In genomic region chr17:64006361-64007088, GRCh38 we compare ENCODE assay signal across 1 cellular context.
TF ChIP-seq lines count a peak whose summit lies in the region.

No MANE protein-coding gene starts in this region.

TF ChIP-seq in HepG2, 621 proteins besides CTCF, POLR2A, EP300 and RAD21 (continued from another document and continues in another):
- no peak for TF ChIP-seq CENPX (CRISPR knock-in tag; IDR thresholded peaks at IDR 0.05)
- TF ChIP-seq JUND (CRISPR knock-in tag; IDR thresholded peaks at IDR 0.05): no peak
- TF ChIP-seq HDAC1 (CRISPR knock-in tag; IDR thresholded peaks at IDR 0.05): 0 out of 2 replicates have a peak, but pooled peaks have one; percentile 23
- no peak for TF ChIP-seq NR3C1 (CRISPR knock-in tag; IDR thresholded peaks at IDR 0.05)
- no peak for TF ChIP-seq CSRNP2 (CRISPR knock-in tag; conservative IDR thresholded peaks at IDR 0.05; ENCODE audit: low read depth)
- TF ChIP-seq TOPORS (CRISPR knock-in tag; IDR thresholded peaks at IDR 0.05): no peak
- TF ChIP-seq, protein P1, sequence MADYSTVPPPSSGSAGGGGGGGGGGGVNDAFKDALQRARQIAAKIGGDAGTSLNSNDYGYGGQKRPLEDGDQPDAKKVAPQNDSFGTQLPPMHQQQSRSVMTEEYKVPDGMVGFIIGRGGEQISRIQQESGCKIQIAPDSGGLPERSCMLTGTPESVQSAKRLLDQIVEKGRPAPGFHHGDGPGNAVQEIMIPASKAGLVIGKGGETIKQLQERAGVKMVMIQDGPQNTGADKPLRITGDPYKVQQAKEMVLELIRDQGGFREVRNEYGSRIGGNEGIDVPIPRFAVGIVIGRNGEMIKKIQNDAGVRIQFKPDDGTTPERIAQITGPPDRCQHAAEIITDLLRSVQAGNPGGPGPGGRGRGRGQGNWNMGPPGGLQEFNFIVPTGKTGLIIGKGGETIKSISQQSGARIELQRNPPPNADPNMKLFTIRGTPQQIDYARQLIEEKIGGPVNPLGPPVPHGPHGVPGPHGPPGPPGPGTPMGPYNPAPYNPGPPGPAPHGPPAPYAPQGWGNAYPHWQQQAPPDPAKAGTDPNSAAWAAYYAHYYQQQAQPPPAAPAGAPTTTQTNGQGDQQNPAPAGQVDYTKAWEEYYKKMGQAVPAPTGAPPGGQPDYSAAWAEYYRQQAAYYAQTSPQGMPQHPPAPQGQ (CRISPR knock-in tag; IDR thresholded peaks at IDR 0.05; ENCODE audit: borderline replicate concordance): no peak
- no peak for TF ChIP-seq ZBTB3 (CRISPR knock-in tag; IDR thresholded peaks at IDR 0.05; ENCODE audit: borderline replicate concordance, low read depth)
- 0 out of 2 replicates have a peak, but pooled peaks have one; percentile 53 for TF ChIP-seq ZNF143 (CRISPR knock-in tag; IDR thresholded peaks at IDR 0.05)
- no peak for TF ChIP-seq ADNP (CRISPR knock-in tag; IDR thresholded peaks at IDR 0.05)
- TF ChIP-seq, protein P2, sequence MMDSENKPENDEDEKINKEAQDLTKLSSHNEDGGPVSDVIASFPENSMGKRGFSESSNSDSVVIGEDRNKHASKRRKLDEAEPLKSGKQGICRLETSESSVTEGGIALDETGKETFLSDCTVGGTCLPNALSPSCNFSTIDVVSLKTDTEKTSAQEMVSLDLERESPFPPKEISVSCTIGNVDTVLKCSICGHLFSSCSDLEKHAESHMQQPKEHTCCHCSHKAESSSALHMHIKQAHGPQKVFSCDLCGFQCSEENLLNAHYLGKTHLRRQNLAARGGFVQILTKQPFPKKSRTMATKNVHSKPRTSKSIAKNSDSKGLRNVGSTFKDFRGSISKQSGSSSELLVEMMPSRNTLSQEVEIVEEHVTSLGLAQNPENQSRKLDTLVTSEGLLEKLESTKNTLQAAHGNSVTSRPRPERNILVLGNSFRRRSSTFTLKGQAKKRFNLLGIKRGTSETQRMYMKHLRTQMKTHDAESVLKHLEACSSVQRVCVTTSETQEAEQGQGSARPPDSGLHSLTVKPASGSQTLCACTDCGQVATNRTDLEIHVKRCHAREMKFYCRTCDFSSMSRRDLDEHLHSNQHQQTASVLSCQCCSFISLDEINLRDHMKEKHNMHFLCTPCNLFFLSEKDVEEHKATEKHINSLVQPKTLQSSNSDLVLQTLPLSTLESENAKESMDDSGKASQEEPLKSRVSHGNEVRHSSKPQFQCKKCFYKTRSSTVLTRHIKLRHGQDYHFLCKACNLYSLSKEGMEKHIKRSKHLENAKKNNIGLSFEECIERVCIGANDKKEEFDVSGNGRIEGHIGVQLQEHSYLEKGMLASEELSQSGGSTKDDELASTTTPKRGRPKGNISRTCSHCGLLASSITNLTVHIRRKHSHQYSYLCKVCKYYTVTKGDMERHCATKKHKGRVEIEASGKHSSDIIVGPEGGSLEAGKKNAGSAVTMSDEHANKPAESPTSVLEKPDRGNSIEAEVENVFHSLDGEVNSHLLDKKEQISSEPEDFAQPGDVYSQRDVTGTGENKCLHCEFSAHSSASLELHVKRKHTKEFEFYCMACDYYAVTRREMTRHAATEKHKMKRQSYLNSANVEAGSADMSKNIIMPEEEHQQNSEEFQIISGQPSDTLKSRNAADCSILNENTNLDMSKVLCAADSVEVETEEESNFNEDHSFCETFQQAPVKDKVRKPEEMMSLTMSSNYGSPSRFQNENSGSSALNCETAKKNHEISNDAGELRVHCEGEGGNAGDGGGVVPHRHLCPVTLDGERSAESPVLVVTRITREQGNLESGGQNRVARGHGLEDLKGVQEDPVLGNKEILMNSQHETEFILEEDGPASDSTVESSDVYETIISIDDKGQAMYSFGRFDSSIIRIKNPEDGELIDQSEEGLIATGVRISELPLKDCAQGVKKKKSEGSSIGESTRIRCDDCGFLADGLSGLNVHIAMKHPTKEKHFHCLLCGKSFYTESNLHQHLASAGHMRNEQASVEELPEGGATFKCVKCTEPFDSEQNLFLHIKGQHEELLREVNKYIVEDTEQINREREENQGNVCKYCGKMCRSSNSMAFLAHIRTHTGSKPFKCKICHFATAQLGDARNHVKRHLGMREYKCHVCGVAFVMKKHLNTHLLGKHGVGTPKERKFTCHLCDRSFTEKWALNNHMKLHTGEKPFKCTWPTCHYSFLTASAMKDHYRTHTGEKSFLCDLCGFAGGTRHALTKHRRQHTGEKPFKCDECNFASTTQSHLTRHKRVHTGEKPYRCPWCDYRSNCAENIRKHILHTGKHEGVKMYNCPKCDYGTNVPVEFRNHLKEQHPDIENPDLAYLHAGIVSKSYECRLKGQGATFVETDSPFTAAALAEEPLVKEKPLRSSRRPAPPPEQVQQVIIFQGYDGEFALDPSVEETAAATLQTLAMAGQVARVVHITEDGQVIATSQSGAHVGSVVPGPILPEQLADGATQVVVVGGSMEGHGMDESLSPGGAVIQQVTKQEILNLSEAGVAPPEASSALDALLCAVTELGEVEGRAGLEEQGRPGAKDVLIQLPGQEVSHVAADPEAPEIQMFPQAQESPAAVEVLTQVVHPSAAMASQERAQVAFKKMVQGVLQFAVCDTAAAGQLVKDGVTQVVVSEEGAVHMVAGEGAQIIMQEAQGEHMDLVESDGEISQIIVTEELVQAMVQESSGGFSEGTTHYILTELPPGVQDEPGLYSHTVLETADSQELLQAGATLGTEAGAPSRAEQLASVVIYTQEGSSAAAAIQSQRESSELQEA (CRISPR knock-in tag; IDR thresholded peaks at IDR 0.05; ENCODE audit: not compliant biosample characterization): no peak
- no peak for TF ChIP-seq SOX6 (IDR thresholded peaks at IDR 0.05)
- TF ChIP-seq SOX6 (CRISPR knock-in tag; IDR thresholded peaks at IDR 0.05): peak; percentile 42; the same call in 1 of the 2 replicates
- peak; percentile 57; the same call in 1 of the 2 replicates for TF ChIP-seq MYC (CRISPR knock-in tag; IDR thresholded peaks at IDR 0.05; ENCODE audit: borderline replicate concordance)
- TF ChIP-seq SIX1 (CRISPR knock-in tag; IDR thresholded peaks at IDR 0.05; ENCODE audit: borderline replicate concordance): no peak
- no peak for TF ChIP-seq SPEN (CRISPR knock-in tag; IDR thresholded peaks at IDR 0.05; ENCODE audit: low read depth)
- no peak for TF ChIP-seq ZSCAN31 (CRISPR knock-in tag; IDR thresholded peaks at IDR 0.05; ENCODE audit: low read depth)
- no peak for TF ChIP-seq TIGD3 (CRISPR knock-in tag; IDR thresholded peaks at IDR 0.05; ENCODE audit: borderline replicate concordance)
- TF ChIP-seq ZNF713 (CRISPR knock-in tag; IDR thresholded peaks at IDR 0.05): no peak
- TF ChIP-seq ZIK1 (CRISPR knock-in tag; IDR thresholded peaks at IDR 0.05; ENCODE audit: borderline replicate concordance, low read depth): no peak
- no peak for TF ChIP-seq ERF (CRISPR knock-in tag; IDR thresholded peaks at IDR 0.05)
- TF ChIP-seq, protein P3, sequence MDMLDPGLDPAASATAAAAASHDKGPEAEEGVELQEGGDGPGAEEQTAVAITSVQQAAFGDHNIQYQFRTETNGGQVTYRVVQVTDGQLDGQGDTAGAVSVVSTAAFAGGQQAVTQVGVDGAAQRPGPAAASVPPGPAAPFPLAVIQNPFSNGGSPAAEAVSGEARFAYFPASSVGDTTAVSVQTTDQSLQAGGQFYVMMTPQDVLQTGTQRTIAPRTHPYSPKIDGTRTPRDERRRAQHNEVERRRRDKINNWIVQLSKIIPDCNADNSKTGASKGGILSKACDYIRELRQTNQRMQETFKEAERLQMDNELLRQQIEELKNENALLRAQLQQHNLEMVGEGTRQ (IDR thresholded peaks at IDR 0.05; ENCODE audit: low read depth, low read length): no peak
- TF ChIP-seq, protein P3 (CRISPR knock-in tag; IDR thresholded peaks at IDR 0.05; ENCODE audit: borderline replicate concordance): no peak
- no peak for TF ChIP-seq GATAD1 (CRISPR knock-in tag; IDR thresholded peaks at IDR 0.05)
- TF ChIP-seq ZNF12 (CRISPR knock-in tag; IDR thresholded peaks at IDR 0.05): no peak
- TF ChIP-seq KDM4B (CRISPR knock-in tag; IDR thresholded peaks at IDR 0.05): no peak
- TF ChIP-seq ZFX (CRISPR knock-in tag; IDR thresholded peaks at IDR 0.05; ENCODE audit: low read depth): peak; percentile 82
- no peak for TF ChIP-seq MIXL1 (CRISPR knock-in tag; IDR thresholded peaks at IDR 0.05)
- TF ChIP-seq ZMYM4 (CRISPR knock-in tag; IDR thresholded peaks at IDR 0.05): peak; percentile 52; the same call in 1 of the 2 replicates
- TF ChIP-seq, protein P4, sequence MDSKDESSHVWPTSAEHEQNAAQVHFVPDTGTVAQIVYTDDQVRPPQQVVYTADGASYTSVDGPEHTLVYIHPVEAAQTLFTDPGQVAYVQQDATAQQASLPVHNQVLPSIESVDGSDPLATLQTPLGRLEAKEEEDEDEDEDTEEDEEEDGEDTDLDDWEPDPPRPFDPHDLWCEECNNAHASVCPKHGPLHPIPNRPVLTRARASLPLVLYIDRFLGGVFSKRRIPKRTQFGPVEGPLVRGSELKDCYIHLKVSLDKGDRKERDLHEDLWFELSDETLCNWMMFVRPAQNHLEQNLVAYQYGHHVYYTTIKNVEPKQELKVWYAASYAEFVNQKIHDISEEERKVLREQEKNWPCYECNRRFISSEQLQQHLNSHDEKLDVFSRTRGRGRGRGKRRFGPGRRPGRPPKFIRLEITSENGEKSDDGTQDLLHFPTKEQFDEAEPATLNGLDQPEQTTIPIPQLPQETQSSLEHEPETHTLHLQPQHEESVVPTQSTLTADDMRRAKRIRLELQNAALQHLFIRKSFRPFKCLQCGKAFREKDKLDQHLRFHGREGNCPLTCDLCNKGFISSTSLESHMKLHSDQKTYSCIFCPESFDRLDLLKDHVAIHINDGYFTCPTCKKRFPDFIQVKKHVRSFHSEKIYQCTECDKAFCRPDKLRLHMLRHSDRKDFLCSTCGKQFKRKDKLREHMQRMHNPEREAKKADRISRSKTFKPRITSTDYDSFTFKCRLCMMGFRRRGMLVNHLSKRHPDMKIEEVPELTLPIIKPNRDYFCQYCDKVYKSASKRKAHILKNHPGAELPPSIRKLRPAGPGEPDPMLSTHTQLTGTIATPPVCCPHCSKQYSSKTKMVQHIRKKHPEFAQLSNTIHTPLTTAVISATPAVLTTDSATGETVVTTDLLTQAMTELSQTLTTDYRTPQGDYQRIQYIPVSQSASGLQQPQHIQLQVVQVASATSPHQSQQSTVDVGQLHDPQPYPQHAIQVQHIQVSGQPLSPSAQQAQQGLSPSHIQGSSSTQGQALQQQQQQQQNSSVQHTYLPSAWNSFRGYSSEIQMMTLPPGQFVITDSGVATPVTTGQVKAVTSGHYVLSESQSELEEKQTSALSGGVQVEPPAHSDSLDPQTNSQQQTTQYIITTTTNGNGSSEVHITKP (CRISPR knock-in tag; IDR thresholded peaks at IDR 0.05; ENCODE audit: low read depth): no peak
- TF ChIP-seq, protein P5, sequence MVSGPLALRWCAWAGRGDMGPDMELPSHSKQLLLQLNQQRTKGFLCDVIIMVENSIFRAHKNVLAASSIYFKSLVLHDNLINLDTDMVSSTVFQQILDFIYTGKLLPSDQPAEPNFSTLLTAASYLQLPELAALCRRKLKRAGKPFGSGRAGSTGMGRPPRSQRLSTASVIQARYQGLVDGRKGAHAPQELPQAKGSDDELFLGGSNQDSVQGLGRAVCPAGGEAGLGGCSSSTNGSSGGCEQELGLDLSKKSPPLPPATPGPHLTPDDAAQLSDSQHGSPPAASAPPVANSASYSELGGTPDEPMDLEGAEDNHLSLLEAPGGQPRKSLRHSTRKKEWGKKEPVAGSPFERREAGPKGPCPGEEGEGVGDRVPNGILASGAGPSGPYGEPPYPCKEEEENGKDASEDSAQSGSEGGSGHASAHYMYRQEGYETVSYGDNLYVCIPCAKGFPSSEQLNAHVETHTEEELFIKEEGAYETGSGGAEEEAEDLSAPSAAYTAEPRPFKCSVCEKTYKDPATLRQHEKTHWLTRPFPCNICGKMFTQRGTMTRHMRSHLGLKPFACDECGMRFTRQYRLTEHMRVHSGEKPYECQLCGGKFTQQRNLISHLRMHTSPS (CRISPR knock-in tag; IDR thresholded peaks at IDR 0.05; ENCODE audit: low read depth): peak; percentile 52; the same call in 1 of the 2 replicates
- TF ChIP-seq ZNF549 (CRISPR knock-in tag; IDR thresholded peaks at IDR 0.05): no peak
- TF ChIP-seq MXD1 (CRISPR knock-in tag; IDR thresholded peaks at IDR 0.05): peak; percentile 66; the same call in 1 of the 2 replicates
- TF ChIP-seq ZNF850 (CRISPR knock-in tag; conservative IDR thresholded peaks at IDR 0.05): no peak
- no peak for TF ChIP-seq ZNF550 (CRISPR knock-in tag; IDR thresholded peaks at IDR 0.05; ENCODE audit: borderline replicate concordance)
- TF ChIP-seq, protein P6, sequence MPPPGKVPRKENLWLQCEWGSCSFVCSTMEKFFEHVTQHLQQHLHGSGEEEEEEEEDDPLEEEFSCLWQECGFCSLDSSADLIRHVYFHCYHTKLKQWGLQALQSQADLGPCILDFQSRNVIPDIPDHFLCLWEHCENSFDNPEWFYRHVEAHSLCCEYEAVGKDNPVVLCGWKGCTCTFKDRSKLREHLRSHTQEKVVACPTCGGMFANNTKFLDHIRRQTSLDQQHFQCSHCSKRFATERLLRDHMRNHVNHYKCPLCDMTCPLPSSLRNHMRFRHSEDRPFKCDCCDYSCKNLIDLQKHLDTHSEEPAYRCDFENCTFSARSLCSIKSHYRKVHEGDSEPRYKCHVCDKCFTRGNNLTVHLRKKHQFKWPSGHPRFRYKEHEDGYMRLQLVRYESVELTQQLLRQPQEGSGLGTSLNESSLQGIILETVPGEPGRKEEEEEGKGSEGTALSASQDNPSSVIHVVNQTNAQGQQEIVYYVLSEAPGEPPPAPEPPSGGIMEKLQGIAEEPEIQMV (CRISPR knock-in tag; IDR thresholded peaks at IDR 0.05; ENCODE audit: low read depth): no peak; the same call in 1 of the 2 replicates
- TF ChIP-seq CHCHD3 (CRISPR knock-in tag; IDR thresholded peaks at IDR 0.05): 0 out of 2 replicates have a peak, but pooled peaks have one; percentile 26
